Comparison of ENCODE assay signal across 12 cellular contexts in genomic region chr2:26482211-26483026, GRCh38. TPM values are rescaled to one million over a fixed set of nuclear protein-coding genes. Genes with fewer than 3 reads are reported as not detected.
"Had no signal": no experiment of that assay in that cellular context is flagged by ENCODE, and none has a peak within 500 bp of the region (broad histone marks: within the 10 kb centered on the region; RNA-seq: fewer than 3 reads in every experiment).

No MANE protein-coding gene starts in this region.

- FAIRE-seq: islet of Langerhans had no signal

- H3K27ac ChIP-seq: thyroid gland, vagina had no signal

- H3K4me3 ChIP-seq: thyroid gland, vagina had no signal

- H3K27me3 ChIP-seq: thyroid gland, vagina had no signal

- H3K27ac Mint-ChIP-seq: activated CD4-positive, alpha-beta memory T cell treated with anti-CD3 and anti-CD28 coated beads, Interleukin-2, amount 10 ng/mL, durations not matched to agents 7 days and 5 days; activated naive CD4-positive, alpha-beta T cell treated with anti-CD3 and anti-CD28 coated beads, Interleukin-2, amount 50 U/mL, for 24 hours; activated T-cell treated with anti-CD3 and anti-CD28 coated beads, Interleukin-2, amount 50 U/mL, for 24 hours; stimulated activated memory B cell treated with anti-CD40 and anti-IgM and Interleukin-4, amounts not matched to agents 10 μg/mL and 1 μg/mL and 100 μg/mL, for 72 hours had no signal

- DNase-seq: activated CD4-positive, alpha-beta memory T cell treated with anti-CD3 and anti-CD28 coated beads, Interleukin-2, amount 10 ng/mL, durations not matched to agents 7 days and 5 days; activated CD4-positive, alpha-beta T cell treated with anti-CD3 and anti-CD28 coated beads for 4 hours; activated T-cell treated with anti-CD3 and anti-CD28 coated beads, Interleukin-2, amount 50 U/mL, for 24 hours; amygdala; mammary epithelial cell; naive B cell; stimulated activated CD4-positive, alpha-beta T cell treated with anti-CD3 and anti-CD28 coated beads, Interleukin-2, amount 100 ng/mL, for 48 hours; thyroid gland had no signal

- H3K36me3 Mint-ChIP-seq: activated naive CD4-positive, alpha-beta T cell treated with anti-CD3 and anti-CD28 coated beads, Interleukin-2, amount 50 U/mL, for 24 hours; naive B cell; stimulated activated memory B cell treated with anti-CD40 and anti-IgM and Interleukin-4, amounts not matched to agents 10 μg/mL and 1 μg/mL and 100 μg/mL, for 72 hours had no signal

- H3K4me3 Mint-ChIP-seq: activated CD4-positive, alpha-beta memory T cell treated with anti-CD3 and anti-CD28 coated beads, Interleukin-2, amount 10 ng/mL, durations not matched to agents 7 days and 5 days; activated naive CD4-positive, alpha-beta T cell treated with anti-CD3 and anti-CD28 coated beads, Interleukin-2, amount 50 U/mL, for 24 hours; activated T-cell treated with anti-CD3 and anti-CD28 coated beads, Interleukin-2, amount 50 U/mL, for 24 hours; naive B cell; stimulated activated memory B cell treated with anti-CD40 and anti-IgM and Interleukin-4, amounts not matched to agents 10 μg/mL and 1 μg/mL and 100 μg/mL, for 72 hours had no signal

- H3K9me3 ChIP-seq: thyroid gland, vagina had no signal

- ATAC-seq: stimulated activated memory B cell treated with anti-CD40 and anti-IgM and Interleukin-4, amounts not matched to agents 10 μg/mL and 1 μg/mL and 100 μg/mL, for 72 hours had no signal

- H3K27me3 Mint-ChIP-seq: activated naive CD4-positive, alpha-beta T cell treated with anti-CD3 and anti-CD28 coated beads, Interleukin-2, amount 50 U/mL, for 24 hours; activated T-cell treated with anti-CD3 and anti-CD28 coated beads, Interleukin-2, amount 50 U/mL, for 24 hours had no signal

- H3K36me3 ChIP-seq: thyroid gland, vagina had no signal

- H3K9me3 Mint-ChIP-seq: activated CD4-positive, alpha-beta memory T cell treated with anti-CD3 and anti-CD28 coated beads, Interleukin-2, amount 10 ng/mL, durations not matched to agents 7 days and 5 days; activated naive CD4-positive, alpha-beta T cell treated with anti-CD3 and anti-CD28 coated beads, Interleukin-2, amount 50 U/mL, for 24 hours; activated T-cell treated with anti-CD3 and anti-CD28 coated beads, Interleukin-2, amount 50 U/mL, for 24 hours; naive B cell had no signal

RNA-seq across cellular contexts. Expression of gene OTOF, which starts 4.5 kb away (rescaled TPM):
- total RNA-seq: mammary epithelial cell had no signal
- polyA plus RNA-seq: mammary epithelial cell had no signal
